8 cellular contexts compared by ENCODE assay signal in genomic region chr11:8732748-8733241, GRCh38. TPM values are rescaled to one million over a fixed set of nuclear protein-coding genes. Genes with fewer than 3 reads are reported as not detected.
A peak's percentile ranks its signal among the peaks of the same experiment; 100 is the strongest.
DNase-seq lines count a peak whose midpoint lies in the region; ATAC-seq and TF ChIP-seq lines count a peak whose summit lies in the region.

No MANE protein-coding gene starts in this region.

- 59 to 68% methylated on average over 4 to 7 of the region's 7 CpGs for WGBS in upper lobe of left lung, 2 donors

- peaks cover 23 to 48% (median 37%) of the 10 kb centered on the region in 4 donors for H3K4me1 ChIP-seq in upper lobe of left lung

- H3K27ac ChIP-seq in layer of hippocampus (ENCODE audit: low read depth, low read length): peak overlapping the region; percentile 42
- peak overlapping the region; percentile 63 to 75 (median 64) for H3K27ac ChIP-seq in upper lobe of left lung

- H3K36me3 ChIP-seq in upper lobe of left lung: peaks cover 0 to 17% (median 11%) of the 10 kb centered on the region in 4 donors

- DNase-seq in astrocyte of the hippocampus (ENCODE audit: low read depth, low spot score): peak; percentile 92
- peak; percentile 56 to 57 for DNase-seq in upper lobe of left lung
- no peak for DNase-seq in NCI-H2196 (lab: John Stamatoyannopoulos, UW; ENCODE audit: unreplicated experiment)
- no peak for DNase-seq in NCI-H146 (lab: John Stamatoyannopoulos, UW)

- no peak for TF ChIP-seq POLR2A in upper lobe of left lung (IDR thresholded peaks at IDR 0.05)

- H3K27me3 ChIP-seq in layer of hippocampus (ENCODE audit: control insufficient read depth, insufficient read depth, low read length): no peaks in the 10 kb centered on the region
- no peaks in the 10 kb centered on the region for H3K27me3 ChIP-seq in upper lobe of left lung

- no peak overlapping the region for H3K4me3 ChIP-seq in upper lobe of left lung

- no peaks in the 10 kb centered on the region for H3K9me3 ChIP-seq in upper lobe of left lung

- TF ChIP-seq CTCF in upper lobe of left lung (IDR thresholded peaks at IDR 0.05): no peak

- no peak for TF ChIP-seq EP300 in upper lobe of left lung (IDR thresholded peaks at IDR 0.05)

- ATAC-seq in HG02588 (IDR thresholded peaks at IDR 0.05; ENCODE audit: unreplicated experiment) (peak; percentile 17), upper lobe of left lung (ENCODE audit: low FRiP score in 2 of 2) (peak; percentile 29 to 46), HG02852 (IDR thresholded peaks at IDR 0.05; ENCODE audit: unreplicated experiment) (no peak), HG03439 (IDR thresholded peaks at IDR 0.05; ENCODE audit: unreplicated experiment) (no peak)

RNA-seq across cellular contexts. Expression of gene RPL27A, which starts 50.2 kb away (rescaled TPM):
- total RNA-seq in upper lobe of left lung: 1,000 to 10,000 TPM in 1 of 6 donors, 100 to 1,000 TPM in 5; 652 to 1,317 (median 861) TPM

RNA-seq across cellular contexts. Expression of gene TRIM66, which starts 50.3 kb away (rescaled TPM):
- total RNA-seq in upper lobe of left lung: 100 to 1,000 TPM in 1 of 6 donors, 10 to 100 TPM in 3, 1 to 10 TPM in 2; 4.9 to 126 (median 11.2) TPM

Comparison
In these comparisons a context has a peak if more than half of its experiments do, and no peak if none do; other contexts are left out.
1. ATAC-seq: peak in HG02588 (single experiment) and upper lobe of left lung (2 of 2); none in HG02852 (single experiment) and HG03439 (single experiment).
2. DNase-seq: peak in astrocyte of the hippocampus (single experiment) and upper lobe of left lung (2 of 2); none in NCI-H2196 (single experiment) and NCI-H146 (single experiment).